Comparison of ENCODE assay signal across 9 cellular contexts in the genomic region with DNA sequence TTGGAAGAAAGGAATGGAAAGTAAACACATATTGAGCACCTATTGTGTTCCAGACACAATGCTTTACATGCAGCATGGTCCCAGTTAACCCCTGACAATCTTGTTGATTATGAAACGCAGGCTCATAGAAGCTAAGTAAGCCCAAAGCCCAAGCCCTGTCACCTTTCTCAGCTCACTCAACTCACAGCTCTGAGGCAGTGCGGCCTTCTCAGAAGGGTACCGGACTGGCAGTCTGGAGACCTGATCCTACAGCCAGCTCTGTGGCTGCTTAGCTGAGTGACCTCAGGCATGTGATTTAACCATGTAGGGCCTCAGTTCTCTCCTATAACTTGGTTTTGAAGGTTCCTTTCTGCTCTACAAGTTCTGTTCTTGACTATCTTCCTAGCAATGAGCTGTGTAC. TPM values are rescaled to one million over a fixed set of nuclear protein-coding genes. Genes with fewer than 3 reads are reported as not detected.
DNase-seq lines count a peak whose midpoint lies in the region; ATAC-seq and TF ChIP-seq lines count a peak whose summit lies in the region.
"Had no signal": no experiment of that assay in that cellular context is flagged by ENCODE, and none has a peak within 500 bp of the region (broad histone marks: within the 10 kb centered on the region; RNA-seq: fewer than 3 reads in every experiment).

No MANE protein-coding gene starts in this region.

- peak overlapping the region; percentile 77 for H3K4me3 ChIP-seq in BLaER1
- H3K4me3 ChIP-seq in Jurkat, Clone E6-1 (ENCODE audit: low read length) = peak overlapping the region; percentile 88; the same call in 1 of the 2 replicates

- peaks cover 6% of the 10 kb centered on the region for H3K9me3 ChIP-seq in BLaER1
- H3K9me3 ChIP-seq: testis had no signal

- peaks cover 22% of the 10 kb centered on the region for H3K36me3 ChIP-seq in BLaER1

- peak overlapping the region; percentile 88 for H3K4me3 Mint-ChIP-seq in neural crest cell

- H3K27ac ChIP-seq in BLaER1 = peak overlapping the region; percentile 92; the same call in 1 of the 2 replicates
- H3K27ac ChIP-seq in caudate nucleus (ENCODE audit: low read depth, low read length) = peak overlapping the region; percentile 88

- H3K27ac Mint-ChIP-seq in neural crest cell (ENCODE audit: unreplicated experiment) = no peak overlapping the region

- H3K9ac ChIP-seq in BLaER1 = no peak overlapping the region

- no peak for DNase-seq in Jurkat, Clone E6-1 (ENCODE audit: low read depth, low spot score)
- DNase-seq in caudate nucleus (lab: John Stamatoyannopoulos, UW) = no peak
- no peak for DNase-seq in neural crest cell (ENCODE audit: low read depth, low spot score)
- DNase-seq in cerebellum (ENCODE audit: low spot score) = no peak
- DNase-seq in nucleus accumbens (lab: John Stamatoyannopoulos, UW) = no peak
- DNase-seq in iPS-NIHi7 (ENCODE audit: extremely low spot score) = no peak

- ATAC-seq in HG03520 (IDR thresholded peaks at IDR 0.05; ENCODE audit: unreplicated experiment) = no peak

- H3K4me1 ChIP-seq in BLaER1 = peaks cover 26% of the 10 kb centered on the region

- peaks cover 6% of the 10 kb centered on the region for H3K36me3 Mint-ChIP-seq in neural crest cell (ENCODE audit: low read depth)

- no peak for TF ChIP-seq CTCF in neural crest cell (conservative IDR thresholded peaks at IDR 0.05)

- no peaks in the 10 kb centered on the region for H3K27me3 Mint-ChIP-seq in neural crest cell (ENCODE audit: low read depth)

- peak overlapping the region; percentile 79 for H3K4me2 ChIP-seq in BLaER1

- H3K9me3 Mint-ChIP-seq in neural crest cell = peaks cover 4% of the 10 kb centered on the region

- peaks cover 20% of the 10 kb centered on the region for H3K4me1 Mint-ChIP-seq in neural crest cell

- H3K27me3 ChIP-seq in BLaER1 = no peaks in the 10 kb centered on the region
- H3K27me3 ChIP-seq: testis had no signal

- H4K20me1 ChIP-seq in BLaER1 = no peaks in the 10 kb centered on the region

RNA-seq across cellular contexts. Expression of a gene that starts 0.5 kb away (rescaled TPM):
- 4.5 TPM for polyA plus RNA-seq in Jurkat, Clone E6-1 (2012; ENCODE audit: insufficient read depth, insufficient read length)
- 3.3 and 3.4 TPM in 2 replicates for total RNA-seq in neural crest cell
- 4.5 TPM for total RNA-seq in cerebellum

RNA-seq across cellular contexts. Expression of a gene that starts 14.7 kb away (rescaled TPM):
- polyA plus RNA-seq in Jurkat, Clone E6-1 (2012; ENCODE audit: insufficient read depth, insufficient read length) = 0.66 TPM
- total RNA-seq in neural crest cell (5.8 and 6.4 TPM in 2 replicates), cerebellum (6.6 TPM)
